ENCODE assay signal across 18 cellular contexts in genomic region chr11:12472401-12473065, GRCh38.
A peak's percentile ranks its signal among the peaks of the same experiment; 100 is the strongest.
DNase-seq lines count a peak whose midpoint lies in the region; ATAC-seq, FAIRE-seq and TF ChIP-seq lines count a peak whose summit lies in the region.
"Had no signal": no experiment of that assay in that cellular context is flagged by ENCODE, and none has a peak within 500 bp of the region (broad histone marks: within the 10 kb centered on the region; RNA-seq: fewer than 3 reads in every experiment).

No MANE protein-coding gene starts in this region.

- H3K27ac ChIP-seq in kidney (ENCODE audit: low read depth in 2 of 2, low read length in 2 of 2), result no peak overlapping the region
- H3K27ac ChIP-seq: coronary artery, foreskin keratinocyte, parathyroid adenoma, thoracic aorta had no signal

- H3K4me3 ChIP-seq in Caco-2 (ENCODE audit: low read depth, low read length), result no peak overlapping the region
- no peak overlapping the region for H3K4me3 ChIP-seq in kidney (ENCODE audit: low read length in 2 of 2)
- H3K4me3 ChIP-seq in MG63, result no peak overlapping the region
- H3K4me3 ChIP-seq: coronary artery, thoracic aorta had no signal

- H3K4me1 Mint-ChIP-seq in Caco-2 (ENCODE audit: low read depth, unreplicated experiment), result peaks cover 9% of the 10 kb centered on the region
- H3K4me1 Mint-ChIP-seq in glutamatergic neuron (ENCODE audit: low read depth, unreplicated experiment), result peaks cover 45% of the 10 kb centered on the region
- H3K4me1 Mint-ChIP-seq in progenitor cell of endocrine pancreas (ENCODE audit: low read depth), result peaks cover 37% of the 10 kb centered on the region
- H3K4me1 Mint-ChIP-seq: activated CD4-positive, alpha-beta T cell treated with anti-CD3 and anti-CD28 coated beads, Interleukin-2, amount 10 ng/mL, durations not matched to agents 24 days and 14 days had no signal

- no peak overlapping the region for H3K4me3 Mint-ChIP-seq in Caco-2 (ENCODE audit: unreplicated experiment)
- peak overlapping the region; percentile 61 for H3K4me3 Mint-ChIP-seq in glutamatergic neuron (ENCODE audit: unreplicated experiment)
- H3K4me3 Mint-ChIP-seq in progenitor cell of endocrine pancreas (ENCODE audit: low read depth), result peak overlapping the region; percentile 50
- H3K4me3 Mint-ChIP-seq: activated CD4-positive, alpha-beta T cell treated with anti-CD3 and anti-CD28 coated beads, Interleukin-2, amount 10 ng/mL, durations not matched to agents 24 days and 14 days; activated naive CD4-positive, alpha-beta T cell treated with anti-CD3 and anti-CD28 coated beads for 36 hours had no signal

- H3K4me1 ChIP-seq in Caco-2 (no peaks in the 10 kb centered on the region), kidney (ENCODE audit: control insufficient read depth in 1 of 2, insufficient read depth in 1 of 2, low read depth in 1 of 2, low read length in 2 of 2) (no peaks in the 10 kb centered on the region)
- H3K4me1 ChIP-seq: foreskin keratinocyte had no signal

- H3K36me3 Mint-ChIP-seq in Caco-2 (ENCODE audit: insufficient read depth, unreplicated experiment) (peaks cover under 1% of the 10 kb centered on the region), glutamatergic neuron (ENCODE audit: unreplicated experiment) (peaks cover 10% of the 10 kb centered on the region), progenitor cell of endocrine pancreas (ENCODE audit: insufficient read depth) (peaks cover 15% of the 10 kb centered on the region)

- H3K27ac Mint-ChIP-seq in Caco-2 (ENCODE audit: unreplicated experiment) (peak overlapping the region; percentile 13), glutamatergic neuron (ENCODE audit: unreplicated experiment) (peak overlapping the region; percentile 88), progenitor cell of endocrine pancreas (peak overlapping the region; percentile 93)
- H3K27ac Mint-ChIP-seq: activated CD4-positive, alpha-beta T cell treated with anti-CD3 and anti-CD28 coated beads, Interleukin-2, amount 10 ng/mL, durations not matched to agents 24 days and 14 days; activated naive CD4-positive, alpha-beta T cell treated with anti-CD3 and anti-CD28 coated beads for 36 hours had no signal

- H3K9ac ChIP-seq in kidney (ENCODE audit: low read length in 2 of 2), result no peak overlapping the region
- H3K9ac ChIP-seq: parathyroid adenoma had no signal

- no peak for ATAC-seq in GM18873 (IDR thresholded peaks at IDR 0.05; ENCODE audit: low FRiP score, unreplicated experiment)
- ATAC-seq: foreskin keratinocyte, left colon had no signal

- H3K27me3 ChIP-seq in Caco-2 (replicated peaks; ENCODE audit: control insufficient read depth, insufficient read depth, low read length) (no peaks in the 10 kb centered on the region), MG63 (no peaks in the 10 kb centered on the region)
- H3K27me3 ChIP-seq: foreskin keratinocyte had no signal

- no peaks in the 10 kb centered on the region for H3K9me3 Mint-ChIP-seq in Caco-2 (ENCODE audit: unreplicated experiment)
- H3K9me3 Mint-ChIP-seq in glutamatergic neuron (ENCODE audit: unreplicated experiment), result peaks cover 5% of the 10 kb centered on the region
- H3K9me3 Mint-ChIP-seq in progenitor cell of endocrine pancreas (ENCODE audit: low read depth), result no peaks in the 10 kb centered on the region
- H3K9me3 Mint-ChIP-seq: activated CD4-positive, alpha-beta T cell treated with anti-CD3 and anti-CD28 coated beads, Interleukin-2, amount 10 ng/mL, durations not matched to agents 24 days and 14 days; activated naive CD4-positive, alpha-beta T cell treated with anti-CD3 and anti-CD28 coated beads for 36 hours had no signal

- CTCF ChIA-PET in Caco-2 (lab: Charles Lee), result no interaction called here

- H3K36me3 ChIP-seq in Caco-2 (ENCODE audit: control insufficient read depth, insufficient read depth, low read length), result no peaks in the 10 kb centered on the region
- H3K36me3 ChIP-seq in kidney (ENCODE audit: control insufficient read depth in 1 of 2, insufficient read depth in 2 of 2, low read length in 2 of 2), result peaks cover 5 to 14% of the 10 kb centered on the region in 2 donors
- H3K36me3 ChIP-seq in MG63, result peaks cover 6% of the 10 kb centered on the region

- POLR2A ChIA-PET in Caco-2 (lab: Charles Lee), result no interaction called here

- H3K27me3 Mint-ChIP-seq in Caco-2 (ENCODE audit: insufficient read depth, unreplicated experiment) (no peaks in the 10 kb centered on the region), glutamatergic neuron (ENCODE audit: unreplicated experiment) (peaks cover 6% of the 10 kb centered on the region), progenitor cell of endocrine pancreas (no peaks in the 10 kb centered on the region)

- intact Hi-C loops in Caco-2 (cut with micrococcal nuclease; ENCODE audit: unreplicated experiment) (no loop called here), kidney (cut with DNase I) (no loop called here)

- DNase-seq in Caco-2 (no peak), NCI-H82 (lab: John Stamatoyannopoulos, UW) (peak; percentile 90), glutamatergic neuron (no peak), progenitor cell of endocrine pancreas (ENCODE audit: low spot score, unreplicated experiment) (no peak), kidney (no peak), midbrain (lab: John Stamatoyannopoulos, UW) (no peak), MG63 (no peak)
- DNase-seq: activated CD4-positive, alpha-beta T cell treated with anti-CD3 and anti-CD28 coated beads, Interleukin-2, amount 10 ng/mL, durations not matched to agents 24 days and 14 days; activated naive CD4-positive, alpha-beta T cell treated with anti-CD3 and anti-CD28 coated beads for 36 hours; C1 segment of cervical spinal cord; foreskin keratinocyte; left colon; NCI-H226 had no signal

- H3K9me3 ChIP-seq in Caco-2, result no peaks in the 10 kb centered on the region
- no peaks in the 10 kb centered on the region for H3K9me3 ChIP-seq in kidney (ENCODE audit: control insufficient read depth in 1 of 2, low read length in 2 of 2)
- H3K9me3 ChIP-seq in MG63, result no peaks in the 10 kb centered on the region
- H3K9me3 ChIP-seq: thoracic aorta had no signal

- FAIRE-seq in kidney (lab: Jason Lieb, UNC), result no peak
- FAIRE-seq: endothelial cell of umbilical vein had no signal

- TF ChIP-seq CTCF in Caco-2 (IDR thresholded peaks at IDR 0.05; ENCODE audit: insufficient read depth in 1 of 2, low read depth in 1 of 2, low read length in 1 of 2, severe bottlenecking in 1 of 2, unreplicated experiment in 1 of 2) (no peak), glutamatergic neuron (IDR thresholded peaks at IDR 0.05; ENCODE audit: partially characterized antibody, unreplicated experiment) (no peak), progenitor cell of endocrine pancreas (IDR thresholded peaks at IDR 0.05; ENCODE audit: unreplicated experiment) (no peak), kidney (IDR thresholded peaks at IDR 0.05; ENCODE audit: borderline replicate concordance, extremely low read depth, insufficient read depth) (no peak)

- no TSS peak for BruUV-seq in Caco-2 (replicated peaks; lab: Mats Ljungman, UMichigan)

Comparison
In these comparisons a context has a peak if more than half of its experiments do, and no peak if none do; other contexts are left out.
1. H3K27ac Mint-ChIP-seq: peak in every context shown above with its lines; median percentile 93 in progenitor cell of endocrine pancreas; 88 in glutamatergic neuron; 13 in Caco-2.